Comparison of ENCODE assay signal across 18 cellular contexts in genomic region chr10:1544929-1545328, GRCh38.
A peak's percentile ranks its signal among the peaks of the same experiment; 100 is the strongest.
DNase-seq lines count a peak whose midpoint lies in the region.
"Had no signal": no experiment of that assay in that cellular context is flagged by ENCODE, and none has a peak within 500 bp of the region (broad histone marks: within the 10 kb centered on the region; RNA-seq: fewer than 3 reads in every experiment).

No MANE protein-coding gene starts in this region.

- DNase-seq in DMS79 treated with DMSO at 0.1 percent for 48 hours (lab: John Stamatoyannopoulos, UW): peak; percentile 12
- no peak for DNase-seq in DMS79 (lab: John Stamatoyannopoulos, UW)
- peak; percentile 20 for DNase-seq in Daoy (ENCODE audit: low read depth)
- DNase-seq in NCI-H510A (lab: John Stamatoyannopoulos, UW): peak; percentile 68
- DNase-seq in midbrain (lab: John Stamatoyannopoulos, UW): peak; percentile 30
- no peak for DNase-seq in activated T-cell treated with anti-CD3 and anti-CD28 coated beads, Interleukin-2, amount 50 U/mL, for 48 hours
- DNase-seq in NCI-H2227 (lab: John Stamatoyannopoulos, UW; ENCODE audit: unreplicated experiment): no peak
- no peak for DNase-seq in glomerular visceral epithelial cell (ENCODE audit: extremely low spot score)
- DNase-seq: activated CD4-positive, alpha-beta T cell treated with anti-CD3 and anti-CD28 coated beads, Interleukin-2, amount 10 ng/mL, durations not matched to agents 7 days and 5 days; activated naive CD4-positive, alpha-beta T cell treated with anti-CD3 and anti-CD28 coated beads, Interleukin-2, amount 10 ng/mL, durations not matched to agents 7 days and 5 days; activated T-cell treated with anti-CD3 and anti-CD28 coated beads, Interleukin-2, amount 50 U/mL, for 72 hours; cortex of kidney; kidney; NCI-H1694; NCI-H524 treated with DMSO at 0.1 percent for 48 hours; stomach; transverse colon; WERI-Rb-1 had no signal

Comparison
In these comparisons a context has a peak if more than half of its experiments do, and no peak if none do; other contexts are left out.
1. DNase-seq: peak in DMS79 treated with DMSO at 0.1 percent for 48 hours (single experiment), Daoy (single experiment), NCI-H510A (single experiment) and midbrain (single experiment); none in DMS79 (single experiment), activated T-cell treated with anti-CD3 and anti-CD28 coated beads, Interleukin-2, amount 50 U/mL, for 48 hours (0 of 2), NCI-H2227 (single experiment) and glomerular visceral epithelial cell (single experiment).